ENCODE assay signal across 9 cellular contexts in the genomic region with DNA sequence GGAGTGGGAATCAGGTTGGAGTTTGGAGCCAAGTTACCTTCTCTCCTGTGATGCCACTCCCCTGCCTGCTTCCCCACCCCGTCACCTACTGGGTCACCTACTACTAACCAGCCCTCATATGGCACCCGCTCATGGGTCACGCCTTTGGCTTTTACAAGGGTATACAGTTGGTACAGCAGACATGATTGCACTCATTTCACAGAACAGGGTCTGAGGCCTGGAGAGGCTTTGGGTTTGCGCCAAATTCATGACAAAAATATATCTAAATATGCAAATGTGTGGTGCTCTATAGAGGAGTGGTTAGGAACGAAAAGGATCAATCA. TPM values are rescaled to one million over a fixed set of nuclear protein-coding genes. Genes with fewer than 3 reads are reported as not detected.
DNase-seq lines count a peak whose midpoint lies in the region; ATAC-seq, FAIRE-seq and TF ChIP-seq lines count a peak whose summit lies in the region.
"Had no signal": no experiment of that assay in that cellular context is flagged by ENCODE, and none has a peak within 500 bp of the region (broad histone marks: within the 10 kb centered on the region; RNA-seq: fewer than 3 reads in every experiment).

No MANE protein-coding gene starts in this region.

- 68% methylated on average over 5 of the region's 5 CpGs for WGBS in GM12878 (ENCODE audit: insufficient coverage, insufficient replicate concordance, low lambda C conversion rate, missing lambda C conversion rate)
- WGBS in neuronal stem cell (ENCODE audit: extremely low coverage in 2 of 2, insufficient read length in 2 of 2, insufficient replicate concordance in 1 of 2), 2 donors = no CpG with 5 or more reads among the region's 5 CpGs
- 67 to 93% methylated on average over 3 of the region's 5 CpGs for WGBS in gastroesophageal sphincter (ENCODE audit: low coverage in 1 of 2), 2 donors

- no peaks in the 10 kb centered on the region for H3K79me2 ChIP-seq in DOHH2 (ENCODE audit: control insufficient read depth, low read length)
- no peaks in the 10 kb centered on the region for H3K79me2 ChIP-seq in GM12878 (ENCODE audit: control insufficient read depth, insufficient read depth, low read length)

- TF ChIP-seq RAD21 in GM12878 (IDR thresholded peaks at IDR 0.05; ENCODE audit: insufficient read depth, low read depth, low read length) = no peak

- H3K27me3 ChIP-seq in BLaER1 = no peaks in the 10 kb centered on the region
- peaks cover 3% of the 10 kb centered on the region; the same call in 1 of the 2 replicates for H3K27me3 ChIP-seq in DOHH2 (ENCODE audit: control insufficient read depth, low read length)
- no peaks in the 10 kb centered on the region; a peak in 1 of 4 replicates for H3K27me3 ChIP-seq in GM12878 (replicated peaks in 1 of 2; ENCODE audit: control insufficient read depth in 2 of 2, insufficient read depth in 2 of 2, low read length in 1 of 2)
- H3K27me3 ChIP-seq in neuronal stem cell (ENCODE audit: control insufficient read depth in 3 of 3, insufficient read depth in 3 of 3, low read depth in 1 of 3, low read length in 3 of 3) = peaks cover 0 to 11% (median 0%) of the 10 kb centered on the region in 3 experiments
- H3K27me3 ChIP-seq in gastroesophageal sphincter = no peaks in the 10 kb centered on the region

- H3K9me2 ChIP-seq in DOHH2 (replicated peaks; ENCODE audit: control insufficient read depth, low read length) = no peaks in the 10 kb centered on the region

- no peak for FAIRE-seq in GM12878 (lab: Jason Lieb, UNC)

- no peaks in the 10 kb centered on the region for H3K79me1 ChIP-seq in neuronal stem cell (ENCODE audit: low read depth, low read length)

- intact Hi-C loops in GM12878 (cut with micrococcal nuclease; ENCODE audit: unreplicated experiment) = no loop called here

- POLR2A ChIA-PET in GM12878 (lab: Charles Lee) = no interaction called here

- TF ChIP-seq EP300 in GM12878 (IDR thresholded peaks at IDR 0.05; ENCODE audit: borderline replicate concordance in 1 of 2, control insufficient read depth in 1 of 2, low read depth in 2 of 2, low read length in 2 of 2) (no peak), gastroesophageal sphincter (IDR thresholded peaks at IDR 0.05) (no peak)

- no peak overlapping the region for H2BK120ac ChIP-seq in neuronal stem cell (ENCODE audit: low read depth, low read length)

- RAD21 ChIA-PET in GM12878 (lab: Charles Lee; ENCODE audit: unreplicated experiment) = no interaction called here

- no peaks in the 10 kb centered on the region for H3F3A ChIP-seq in DOHH2 (ENCODE audit: control insufficient read depth, insufficient read depth)

- H4K8ac ChIP-seq in neuronal stem cell (ENCODE audit: low read depth, low read length) = no peak overlapping the region

- BruUV-seq in GM12878 (replicated peaks; lab: Mats Ljungman, UMichigan) = no TSS peak

- H3K23ac ChIP-seq in neuronal stem cell (ENCODE audit: low read depth, low read length, poor library complexity) = no peak overlapping the region

- peak overlapping the region; percentile 2 for H3K18ac ChIP-seq in neuronal stem cell (ENCODE audit: low read length)

- DNase-seq in GM12878 (ENCODE audit: low read depth, low spot score) = no peak
- DNase-seq in neuronal stem cell (ENCODE audit: low spot score) = no peak
- DNase-seq in superior temporal gyrus (ENCODE audit: extremely low spot score) = no peak

- no peak overlapping the region for H3K4ac ChIP-seq in neuronal stem cell (ENCODE audit: low read length)

- ATAC-seq in GM12878 (no peak), HG03469 (IDR thresholded peaks at IDR 0.05; ENCODE audit: unreplicated experiment) (no peak), HG02678 (IDR thresholded peaks at IDR 0.05; ENCODE audit: unreplicated experiment) (no peak), gastroesophageal sphincter (no peak)

- H3K14ac ChIP-seq in neuronal stem cell (ENCODE audit: low read length) = peak overlapping the region; percentile 77

- TF ChIP-seq POLR2A in GM12878 (IDR thresholded peaks at IDR 0.05; ENCODE audit: low read depth, low read length) = no peak
- no peak for TF ChIP-seq POLR2A in gastroesophageal sphincter (IDR thresholded peaks at IDR 0.05)

- no peak overlapping the region for H2BK15ac ChIP-seq in neuronal stem cell (ENCODE audit: low read length)

- CTCF ChIA-PET in GM12878 (lab: Yijun Ruan, JAX) = no interaction called here

- H3K4me3 ChIP-seq in BLaER1 (no peak overlapping the region), DOHH2 (ENCODE audit: low read length) (no peak overlapping the region), GM12878 (no peak overlapping the region), neuronal stem cell (ENCODE audit: low read length in 2 of 2) (no peak overlapping the region), gastroesophageal sphincter (no peak overlapping the region)

- H3K9me3 ChIP-seq in BLaER1 (no peaks in the 10 kb centered on the region), DOHH2 (ENCODE audit: control insufficient read depth, insufficient read depth, low read length) (no peaks in the 10 kb centered on the region), GM12878 (replicated peaks; ENCODE audit: control insufficient read depth, insufficient read depth, low read length) (no peaks in the 10 kb centered on the region), neuronal stem cell (replicated peaks in 1 of 2; ENCODE audit: control insufficient read depth in 2 of 2, insufficient read depth in 1 of 2, low read depth in 1 of 2, low read length in 2 of 2) (peaks cover 3 to 9% of the 10 kb centered on the region in 2 donors), gastroesophageal sphincter (no peaks in the 10 kb centered on the region)

- no peaks in the 10 kb centered on the region for H3K36me3 ChIP-seq in BLaER1
- H3K36me3 ChIP-seq in DOHH2 (ENCODE audit: control insufficient read depth, low read length) = no peaks in the 10 kb centered on the region
- no peaks in the 10 kb centered on the region for H3K36me3 ChIP-seq in GM12878 (ENCODE audit: control insufficient read depth in 2 of 2, insufficient read depth in 2 of 2, low read length in 1 of 2)
- H3K36me3 ChIP-seq in neuronal stem cell (replicated peaks in 1 of 2; ENCODE audit: control insufficient read depth in 2 of 2, insufficient read depth in 2 of 2, low read length in 2 of 2) = no peaks in the 10 kb centered on the region
- no peaks in the 10 kb centered on the region for H3K36me3 ChIP-seq in gastroesophageal sphincter

- peak overlapping the region; percentile 16 for H2BK12ac ChIP-seq in neuronal stem cell (ENCODE audit: low read length)

- in situ Hi-C loops in GM12878 (cut with MboI) = no loop called here

- H3K27ac ChIP-seq in BLaER1 = no peak overlapping the region
- no peak overlapping the region for H3K27ac ChIP-seq in DOHH2 (ENCODE audit: low read depth, low read length)
- no peak overlapping the region for H3K27ac ChIP-seq in GM12878 (ENCODE audit: control insufficient read depth, insufficient read depth)
- peak overlapping the region; percentile 66 for H3K27ac ChIP-seq in neuronal stem cell (replicated peaks; ENCODE audit: low read length)
- peak overlapping the region in 2 of 4 donors; percentile 6 to 39 for H3K27ac ChIP-seq in gastroesophageal sphincter

- H2AFZ ChIP-seq in GM12878 (ENCODE audit: control insufficient read depth, low read depth, low read length) (no peak overlapping the region), neuronal stem cell (ENCODE audit: low read length) (peak overlapping the region; percentile 83)

- SMC1A ChIA-PET in GM12878 (lab: Charles Lee; ENCODE audit: uncharacterized antibody, unreplicated experiment) = no interaction called here

- no peak overlapping the region for H2BK5ac ChIP-seq in neuronal stem cell (ENCODE audit: low read length)

- TF ChIP-seq CTCF in DOHH2 (IDR thresholded peaks at IDR 0.05; ENCODE audit: low read depth, low read length, poor library complexity, severe bottlenecking) (no peak), GM12878 (IDR thresholded peaks at IDR 0.05 in 2 of 3, conservative IDR thresholded peaks at IDR 0.05 in 1 of 3; ENCODE audit: control insufficient read depth in 2 of 3, extremely low read depth in 1 of 3, insufficient read depth in 1 of 3, low read depth in 3 of 3, low read length in 3 of 3) (no peak), gastroesophageal sphincter (IDR thresholded peaks at IDR 0.05) (no peak)

- peaks cover 47% of the 10 kb centered on the region for H3K4me1 ChIP-seq in BLaER1
- peaks cover 23% of the 10 kb centered on the region for H3K4me1 ChIP-seq in DOHH2 (ENCODE audit: control insufficient read depth, low read length)
- H3K4me1 ChIP-seq in GM12878 (ENCODE audit: control insufficient read depth, insufficient read depth, low read length) = peaks cover 22% of the 10 kb centered on the region
- H3K4me1 ChIP-seq in neuronal stem cell (ENCODE audit: control insufficient read depth in 2 of 2, insufficient read depth in 1 of 2, low read depth in 1 of 2, low read length in 2 of 2) = peaks cover 13 to 22% of the 10 kb centered on the region in 2 donors
- peaks cover 0 to 33% (median 0%) of the 10 kb centered on the region in 3 donors for H3K4me1 ChIP-seq in gastroesophageal sphincter

- peak overlapping the region; percentile 44 for H2AK5ac ChIP-seq in neuronal stem cell (ENCODE audit: low read depth, low read length)

- no peaks in the 10 kb centered on the region for H4K20me1 ChIP-seq in BLaER1
- no peaks in the 10 kb centered on the region for H4K20me1 ChIP-seq in DOHH2 (ENCODE audit: control insufficient read depth, insufficient read depth, low read depth, low read length)
- H4K20me1 ChIP-seq in GM12878 (ENCODE audit: control insufficient read depth, insufficient read depth) = no peaks in the 10 kb centered on the region

- H4K91ac ChIP-seq in neuronal stem cell (ENCODE audit: low read depth, low read length, poor library complexity) = no peak overlapping the region

- peak overlapping the region; percentile 69 for H3K4me2 ChIP-seq in BLaER1
- H3K4me2 ChIP-seq in DOHH2 (ENCODE audit: low read length) = 0 out of 2 replicates have a peak overlapping the region, but pooled peaks have one; percentile 7
- H3K4me2 ChIP-seq in GM12878 (ENCODE audit: control insufficient read depth, insufficient read depth) = peak overlapping the region; percentile 49; the same call in 1 of the 2 replicates
- H3K4me2 ChIP-seq in neuronal stem cell (ENCODE audit: insufficient read depth, low read length, poor library complexity, severe bottlenecking) = no peak overlapping the region

- H3K9ac ChIP-seq in BLaER1 (no peak overlapping the region), GM12878 (ENCODE audit: control insufficient read depth, insufficient read depth, low read length) (no peak overlapping the region), neuronal stem cell (ENCODE audit: low read depth, low read length, poor library complexity) (no peak overlapping the region)

RNA-seq across cellular contexts. Expression of gene CRYGN, which starts 10.7 kb away (rescaled TPM):
- total RNA-seq in GM12878 (2013; cell fraction: nucleolus; rRNA removed) = 0.32 TPM in 1 of 2 replicates, not detected in the other
- not detected in 2 replicates for total RNA-seq in GM12878 (2014; rRNA removed)
- not detected in 2 replicates for total RNA-seq in GM12878 (2014; rRNA removed; fragmentation: Illumina TruSeq; extraction: Trizol)
- total RNA-seq in GM12878 (2021) = not detected in 2 replicates
- not detected for polyA plus RNA-seq in GM12878 (2011; ENCODE audit: low read depth)
- polyA plus RNA-seq in GM12878 (2011; rRNA removed) = not detected in 2 replicates
- polyA plus RNA-seq in GM12878 (2011; cell fraction: cytosol; rRNA removed) = 0.03 TPM in 1 of 2 replicates, not detected in the other
- polyA plus RNA-seq in GM12878 (2011; cell fraction: nucleus; rRNA removed) = 0.34 and 0.44 TPM in 2 replicates
- not detected in 2 replicates for polyA plus RNA-seq in GM12878 (2012)
- not detected in 2 replicates for polyA plus RNA-seq in GM12878 (2014; fragmentation: Illumina TruSeq; extraction: Trizol)
- not detected for polyA plus RNA-seq in GM12878 (2014; fragmentation: Nextera tagmentation; extraction: Ambion mirVana)
- polyA plus RNA-seq in GM12878 (2014; rRNA removed) = not detected in 2 replicates
- polyA plus RNA-seq in GM12878 (2016; fragmentation: Nextera tagmentation; extraction: Ambion mirVana) = not detected
- polyA minus RNA-seq in GM12878 (2011; rRNA and poly(A)+ RNA removed) = not detected in 2 replicates
- not detected in 2 replicates for polyA minus RNA-seq in GM12878 (2011; cell fraction: cytosol; rRNA and poly(A)+ RNA removed)
- polyA minus RNA-seq in GM12878 (2011; cell fraction: nucleus; rRNA and poly(A)+ RNA removed) = 0.36 TPM in 1 of 2 replicates, not detected in the other
- polyA plus RNA-seq in neuronal stem cell (2013, experiment 1 of 2) = 0.24 TPM
- polyA plus RNA-seq in neuronal stem cell (2013, experiment 2 of 2) = 0.26 TPM
- 1 to 10 TPM in 1 of 4 donors, under 1 TPM in 1, not detected in 2; 0.27 to 4.4 TPM for total RNA-seq in gastroesophageal sphincter
- total RNA-seq: RPMI7951 had no signal

RNA-seq across cellular contexts. Expression of gene WDR86, which starts 19.4 kb away (rescaled TPM):
- total RNA-seq in GM12878 (2013; cell fraction: nucleolus; rRNA removed) = 5.1 and 8.3 TPM in 2 replicates
- not detected in 2 replicates for total RNA-seq in GM12878 (2014; rRNA removed)
- total RNA-seq in GM12878 (2014; rRNA removed; fragmentation: Illumina TruSeq; extraction: Trizol) = not detected in 2 replicates
- total RNA-seq in GM12878 (2021) = not detected in 2 replicates
- polyA plus RNA-seq in GM12878 (2011; ENCODE audit: low read depth) = 0.29 TPM
- polyA plus RNA-seq in GM12878 (2011; rRNA removed) = 0.15 and 0.22 TPM in 2 replicates
- polyA plus RNA-seq in GM12878 (2011; cell fraction: cytosol; rRNA removed) = 0.24 and 0.38 TPM in 2 replicates
- polyA plus RNA-seq in GM12878 (2011; cell fraction: nucleus; rRNA removed) = 2.7 and 4.6 TPM in 2 replicates
- 0.26 and 0.65 TPM in 2 replicates for polyA plus RNA-seq in GM12878 (2012)
- polyA plus RNA-seq in GM12878 (2014; fragmentation: Illumina TruSeq; extraction: Trizol) = not detected in 2 replicates
- polyA plus RNA-seq in GM12878 (2014; fragmentation: Nextera tagmentation; extraction: Ambion mirVana) = under 1 TPM in 1 of 2 experiments, not detected in 1; 0.05 TPM
- not detected in 2 replicates for polyA plus RNA-seq in GM12878 (2014; rRNA removed)
- polyA plus RNA-seq in GM12878 (2016; fragmentation: Nextera tagmentation; extraction: Ambion mirVana) = under 1 TPM in 1 of 2 experiments, not detected in 1; 0.19 TPM
- 0.37 and 1.0 TPM in 2 replicates for polyA minus RNA-seq in GM12878 (2011; rRNA and poly(A)+ RNA removed)
- polyA minus RNA-seq in GM12878 (2011; cell fraction: cytosol; rRNA and poly(A)+ RNA removed) = not detected in 2 replicates
- polyA minus RNA-seq in GM12878 (2011; cell fraction: nucleus; rRNA and poly(A)+ RNA removed) = 0.57 and 0.73 TPM in 2 replicates
- 20.7 TPM for polyA plus RNA-seq in neuronal stem cell (2013, experiment 1 of 2)
- 20.8 TPM for polyA plus RNA-seq in neuronal stem cell (2013, experiment 2 of 2)
- total RNA-seq in gastroesophageal sphincter = 1 to 10 TPM; 2.6 to 8.2 (median 5.9) TPM
- total RNA-seq: RPMI7951 had no signal
